In genomic region chr2:239600650-239601049, GRCh38 we compare ENCODE assay signal across 10 cellular contexts.
"Had no signal": no experiment of that assay in that cellular context is flagged by ENCODE, and none has a peak within 500 bp of the region (broad histone marks: within the 10 kb centered on the region; RNA-seq: fewer than 3 reads in every experiment).

No MANE protein-coding gene starts in this region.

- DNase-seq: activated naive CD4-positive, alpha-beta T cell; effector CD4-positive, alpha-beta T cell; heart right ventricle; left ventricle myocardium superior; mesendoderm had no signal

- H3K9me3 ChIP-seq: heart right ventricle had no signal

- H3K27ac ChIP-seq: heart right ventricle, tibial artery had no signal

- ATAC-seq: heart right ventricle, left ventricle myocardium superior had no signal

- FAIRE-seq: astrocyte, colon, frontal cortex, keratinocyte had no signal

- H3K36me3 ChIP-seq: heart right ventricle, tibial artery had no signal

- H3K4me3 ChIP-seq: heart right ventricle, tibial artery had no signal

- H3K4me1 ChIP-seq: tibial artery had no signal
